Comparison of ENCODE assay signal across 7 cellular contexts in genomic region chr9:109110326-109111014, GRCh38. TPM values are rescaled to one million over a fixed set of nuclear protein-coding genes. Genes with fewer than 3 reads are reported as not detected.
DNase-seq lines count a peak whose midpoint lies in the region; ATAC-seq and TF ChIP-seq lines count a peak whose summit lies in the region.

No MANE protein-coding gene starts in this region.

- H3K9me3 Mint-ChIP-seq in WTC11, result no peaks in the 10 kb centered on the region

- no peaks in the 10 kb centered on the region for H3K9me3 ChIP-seq in thyroid gland

- peak overlapping the region; percentile 55 for H3K27ac Mint-ChIP-seq in WTC11

- no peaks in the 10 kb centered on the region for H3K27me3 Mint-ChIP-seq in WTC11 (ENCODE audit: low read depth)

- peaks cover 0 to 3% of the 10 kb centered on the region in 2 donors for H3K36me3 ChIP-seq in thyroid gland

- H3K27ac ChIP-seq in thyroid gland, result peak overlapping the region; percentile 96 to 98 (median 96)

- no peaks in the 10 kb centered on the region for H3K27me3 ChIP-seq in thyroid gland

- H3K4me3 Mint-ChIP-seq in WTC11, result no peak overlapping the region

- TF ChIP-seq POLR2A in thyroid gland (IDR thresholded peaks at IDR 0.05), result peak in 1 of 2 donors; percentile 30

- H3K4me3 ChIP-seq in thyroid gland (replicated peaks in 1 of 3), result no peak overlapping the region

- ATAC-seq in GM19043 (IDR thresholded peaks at IDR 0.05; ENCODE audit: low read depth, unreplicated experiment), result peak; percentile 66
- peak; percentile 77 for ATAC-seq in HG03039 (IDR thresholded peaks at IDR 0.05; ENCODE audit: unreplicated experiment)
- ATAC-seq in WTC11, result no peak
- peak; percentile 45 to 71 for ATAC-seq in left cardiac atrium

- H3K4me1 ChIP-seq in thyroid gland, result peaks cover 75 to 84% of the 10 kb centered on the region in 2 donors

- POLR2A ChIA-PET in WTC11 (lab: Charles Lee), result interaction anchor here (0.7 kb wide), 1 partner anchor 11 kb away, joined by 3 read pairs; no protein-coding TSS in a partner anchor

- CTCF ChIA-PET in WTC11 (lab: Charles Lee), result no interaction called here

- no peak for DNase-seq in WTC11 (ENCODE audit: low spot score)
- no peak for DNase-seq in left cardiac atrium
- DNase-seq in thyroid gland, result no peak
- no peak for DNase-seq in HPDE6-E6E7 (ENCODE audit: extremely low spot score)
- no peak for DNase-seq in NOMO-1 treated with dmso at 0.1 percent for 144 hours (lab: John Stamatoyannopoulos, UW; ENCODE audit: unreplicated experiment)

- TF ChIP-seq CTCF in WTC11 (IDR thresholded peaks at IDR 0.05) (no peak), thyroid gland (IDR thresholded peaks at IDR 0.05) (no peak)

- H3K4me1 Mint-ChIP-seq in WTC11, result peaks cover 68% of the 10 kb centered on the region

- intact Hi-C loops in left cardiac atrium (cut with DNase I) (no loop called here), thyroid gland (cut with DNase I) (no loop called here)

- 41 to 55% methylated on average over 5 of the region's 5 CpGs for WGBS in thyroid gland, 2 donors

- peaks cover 3% of the 10 kb centered on the region; the same call in 1 of the 2 replicates for H3K36me3 Mint-ChIP-seq in WTC11

TF ChIP-seq in WTC11, 78 proteins besides CTCF, POLR2A, EP300 and RAD21:
- TF ChIP-seq, protein P1, sequence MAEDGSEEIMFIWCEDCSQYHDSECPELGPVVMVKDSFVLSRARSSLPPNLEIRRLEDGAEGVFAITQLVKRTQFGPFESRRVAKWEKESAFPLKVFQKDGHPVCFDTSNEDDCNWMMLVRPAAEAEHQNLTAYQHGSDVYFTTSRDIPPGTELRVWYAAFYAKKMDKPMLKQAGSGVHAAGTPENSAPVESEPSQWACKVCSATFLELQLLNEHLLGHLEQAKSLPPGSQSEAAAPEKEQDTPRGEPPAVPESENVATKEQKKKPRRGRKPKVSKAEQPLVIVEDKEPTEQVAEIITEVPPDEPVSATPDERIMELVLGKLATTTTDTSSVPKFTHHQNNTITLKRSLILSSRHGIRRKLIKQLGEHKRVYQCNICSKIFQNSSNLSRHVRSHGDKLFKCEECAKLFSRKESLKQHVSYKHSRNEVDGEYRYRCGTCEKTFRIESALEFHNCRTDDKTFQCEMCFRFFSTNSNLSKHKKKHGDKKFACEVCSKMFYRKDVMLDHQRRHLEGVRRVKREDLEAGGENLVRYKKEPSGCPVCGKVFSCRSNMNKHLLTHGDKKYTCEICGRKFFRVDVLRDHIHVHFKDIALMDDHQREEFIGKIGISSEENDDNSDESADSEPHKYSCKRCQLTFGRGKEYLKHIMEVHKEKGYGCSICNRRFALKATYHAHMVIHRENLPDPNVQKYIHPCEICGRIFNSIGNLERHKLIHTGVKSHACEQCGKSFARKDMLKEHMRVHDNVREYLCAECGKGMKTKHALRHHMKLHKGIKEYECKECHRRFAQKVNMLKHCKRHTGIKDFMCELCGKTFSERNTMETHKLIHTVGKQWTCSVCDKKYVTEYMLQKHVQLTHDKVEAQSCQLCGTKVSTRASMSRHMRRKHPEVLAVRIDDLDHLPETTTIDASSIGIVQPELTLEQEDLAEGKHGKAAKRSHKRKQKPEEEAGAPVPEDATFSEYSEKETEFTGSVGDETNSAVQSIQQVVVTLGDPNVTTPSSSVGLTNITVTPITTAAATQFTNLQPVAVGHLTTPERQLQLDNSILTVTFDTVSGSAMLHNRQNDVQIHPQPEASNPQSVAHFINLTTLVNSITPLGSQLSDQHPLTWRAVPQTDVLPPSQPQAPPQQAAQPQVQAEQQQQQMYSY (CRISPR knock-in tag; IDR thresholded peaks at IDR 0.05), result no peak
- no peak for TF ChIP-seq NR2C2 (CRISPR knock-in tag; IDR thresholded peaks at IDR 0.05)

RNA-seq across cellular contexts. Expression of gene TMEM245, which starts 9.3 kb away (rescaled TPM):
- total RNA-seq in WTC11 (2021) (40.8 to 47.2 TPM (median 43.2 TPM) in 3 replicates), left cardiac atrium (10 to 100 TPM; 67.4 to 79.3 TPM), thyroid gland (100 to 1,000 TPM; 222 to 549 (median 318) TPM)

RNA-seq across cellular contexts. Expression of gene FRRS1L, which starts 56.6 kb away (rescaled TPM):
- total RNA-seq in WTC11 (2021) (0.71 to 1.1 TPM (median 1.0 TPM) in 3 replicates), left cardiac atrium (1 to 10 TPM; 4.4 to 5.7 TPM), thyroid gland (10 to 100 TPM in 1 of 4 donors, 1 to 10 TPM in 1, under 1 TPM in 2; 0.33 to 11.2 (median 1.4) TPM)
